ENCODE assay signal across 15 cellular contexts in genomic region chr1:237867380-237867888, GRCh38. TPM values are rescaled to one million over a fixed set of nuclear protein-coding genes. Genes with fewer than 3 reads are reported as not detected.
A peak's percentile ranks its signal among the peaks of the same experiment; 100 is the strongest.
DNase-seq lines count a peak whose midpoint lies in the region; ATAC-seq and TF ChIP-seq lines count a peak whose summit lies in the region.
"Had no signal": no experiment of that assay in that cellular context is flagged by ENCODE, and none has a peak within 500 bp of the region (broad histone marks: within the 10 kb centered on the region; RNA-seq: fewer than 3 reads in every experiment).

No MANE protein-coding gene starts in this region.

- ATAC-seq in WTC11: peak; percentile 54
- ATAC-seq in activated CD8-positive, alpha-beta memory T cell treated with anti-CD3 and anti-CD28 coated beads, Interleukin-2, amount 10 ng/mL, durations not matched to agents 7 days and 5 days: no peak

- peaks cover 14% of the 10 kb centered on the region for H3K27me3 Mint-ChIP-seq in WTC11 (ENCODE audit: low read depth)
- no peaks in the 10 kb centered on the region for H3K27me3 Mint-ChIP-seq in activated CD8-positive, alpha-beta memory T cell treated with anti-CD3 and anti-CD28 coated beads, Interleukin-2, amount 10 ng/mL, durations not matched to agents 7 days and 5 days
- H3K27me3 Mint-ChIP-seq: CD8-positive, alpha-beta memory T cell had no signal

- POLR2A ChIA-PET in WTC11 (lab: Charles Lee): no interaction called here

- no peak overlapping the region for H3K4me3 ChIP-seq in iPS-20b (ENCODE audit: low read length)

- H3K4me1 ChIP-seq in iPS-20b (ENCODE audit: insufficient read depth, low read length): peaks cover 10% of the 10 kb centered on the region; the same call in 1 of the 2 replicates
- H3K4me1 ChIP-seq: Caco-2 had no signal

- no peak overlapping the region for H3K27ac ChIP-seq in iPS-20b (ENCODE audit: low read length)
- H3K27ac ChIP-seq: 22Rv1 had no signal

- no peak overlapping the region for H3K4me3 Mint-ChIP-seq in WTC11
- no peak overlapping the region for H3K4me3 Mint-ChIP-seq in activated CD8-positive, alpha-beta memory T cell treated with anti-CD3 and anti-CD28 coated beads, Interleukin-2, amount 10 ng/mL, durations not matched to agents 7 days and 5 days
- H3K4me3 Mint-ChIP-seq: CD8-positive, alpha-beta memory T cell had no signal

- peaks cover 10% of the 10 kb centered on the region for H3K27me3 ChIP-seq in iPS-20b (ENCODE audit: insufficient read depth, low read length)

- CTCF ChIA-PET in WTC11 (lab: Charles Lee): interaction anchor here (1.0 kb wide), 1 partner anchor 16 kb away, joined by 6 read pairs; no protein-coding TSS in a partner anchor
- CTCF ChIA-PET in activated CD8-positive, alpha-beta memory T cell treated with anti-CD3 and anti-CD28 coated beads, Interleukin-2, amount 10 ng/mL, durations not matched to agents 7 days and 5 days (lab: Charles Lee): no interaction called here

- peaks cover 10% of the 10 kb centered on the region for H3K9me3 Mint-ChIP-seq in WTC11
- no peaks in the 10 kb centered on the region for H3K9me3 Mint-ChIP-seq in activated CD8-positive, alpha-beta memory T cell treated with anti-CD3 and anti-CD28 coated beads, Interleukin-2, amount 10 ng/mL, durations not matched to agents 7 days and 5 days (ENCODE audit: low read depth)

- peaks cover 31% of the 10 kb centered on the region for H3K4me1 Mint-ChIP-seq in WTC11
- peaks cover 2% of the 10 kb centered on the region for H3K4me1 Mint-ChIP-seq in activated CD8-positive, alpha-beta memory T cell treated with anti-CD3 and anti-CD28 coated beads, Interleukin-2, amount 10 ng/mL, durations not matched to agents 7 days and 5 days

- peak overlapping the region; percentile 91 for H3K27ac Mint-ChIP-seq in WTC11
- H3K27ac Mint-ChIP-seq in activated CD8-positive, alpha-beta memory T cell treated with anti-CD3 and anti-CD28 coated beads, Interleukin-2, amount 10 ng/mL, durations not matched to agents 7 days and 5 days: no peak overlapping the region
- H3K27ac Mint-ChIP-seq: CD8-positive, alpha-beta memory T cell had no signal

- no peaks in the 10 kb centered on the region; the same call in 1 of the 2 replicates for H3K36me3 Mint-ChIP-seq in WTC11
- no peaks in the 10 kb centered on the region for H3K36me3 Mint-ChIP-seq in activated CD8-positive, alpha-beta memory T cell treated with anti-CD3 and anti-CD28 coated beads, Interleukin-2, amount 10 ng/mL, durations not matched to agents 7 days and 5 days
- H3K36me3 Mint-ChIP-seq: CD8-positive, alpha-beta memory T cell had no signal

- peak overlapping the region; percentile 29; the same call in 1 of the 2 replicates for H3K9ac ChIP-seq in iPS-20b (ENCODE audit: low read depth, low read length)

- DNase-seq in NCI-H82 (lab: John Stamatoyannopoulos, UW): peak; percentile 13
- no peak for DNase-seq in NCI-H82 treated with DMSO at 0.1 percent for 48 hours (lab: John Stamatoyannopoulos, UW; ENCODE audit: unreplicated experiment)
- no peak for DNase-seq in WTC11 (ENCODE audit: low spot score)
- no peak for DNase-seq in activated CD8-positive, alpha-beta memory T cell treated with anti-CD3 and anti-CD28 coated beads, Interleukin-2, amount 10 ng/mL, durations not matched to agents 7 days and 5 days
- DNase-seq in HCEC 1CT: no peak
- no peak for DNase-seq in NOMO-1 treated with dmso at 0.1 percent for 144 hours (lab: John Stamatoyannopoulos, UW; ENCODE audit: unreplicated experiment)
- DNase-seq in DMS153 (lab: John Stamatoyannopoulos, UW): no peak
- DNase-seq: Caco-2; CD8-positive, alpha-beta memory T cell; DMS53; GF-D8 had no signal

- no peaks in the 10 kb centered on the region for H3K36me3 ChIP-seq in iPS-20b (ENCODE audit: insufficient read depth, low read depth, low read length)

- no peaks in the 10 kb centered on the region for H3K9me3 ChIP-seq in iPS-20b (ENCODE audit: insufficient read depth, low read depth, low read length)
- H3K9me3 ChIP-seq: Caco-2 had no signal

- no peak for TF ChIP-seq CTCF in WTC11 (IDR thresholded peaks at IDR 0.05)

TF ChIP-seq in WTC11, 78 proteins besides CTCF, POLR2A, EP300 and RAD21:
- TF ChIP-seq ESRRA (CRISPR knock-in tag; IDR thresholded peaks at IDR 0.05; ENCODE audit: borderline replicate concordance) (no peak), FOXP1 (CRISPR knock-in tag; IDR thresholded peaks at IDR 0.05; ENCODE audit: borderline replicate concordance) (no peak), MLX (CRISPR knock-in tag; IDR thresholded peaks at IDR 0.05) (no peak), ZSCAN18 (CRISPR knock-in tag; IDR thresholded peaks at IDR 0.05) (no peak)
TF ChIP-seq in WTC11: peak in this region for 0.

RNA-seq across cellular contexts. Expression of gene ZP4, which starts 23.3 kb away (rescaled TPM):
- total RNA-seq in WTC11 (2021): not detected in 3 replicates
- total RNA-seq in activated CD8-positive, alpha-beta memory T cell treated with anti-CD3 and anti-CD28 coated beads, Interleukin-2, amount 10 ng/mL, durations not matched to agents 7 days and 5 days: not detected
- total RNA-seq: A673; Caco-2; CD8-positive, alpha-beta memory T cell; H4 had no signal
